Comparison of ENCODE assay signal across 8 cellular contexts in the genomic region with DNA sequence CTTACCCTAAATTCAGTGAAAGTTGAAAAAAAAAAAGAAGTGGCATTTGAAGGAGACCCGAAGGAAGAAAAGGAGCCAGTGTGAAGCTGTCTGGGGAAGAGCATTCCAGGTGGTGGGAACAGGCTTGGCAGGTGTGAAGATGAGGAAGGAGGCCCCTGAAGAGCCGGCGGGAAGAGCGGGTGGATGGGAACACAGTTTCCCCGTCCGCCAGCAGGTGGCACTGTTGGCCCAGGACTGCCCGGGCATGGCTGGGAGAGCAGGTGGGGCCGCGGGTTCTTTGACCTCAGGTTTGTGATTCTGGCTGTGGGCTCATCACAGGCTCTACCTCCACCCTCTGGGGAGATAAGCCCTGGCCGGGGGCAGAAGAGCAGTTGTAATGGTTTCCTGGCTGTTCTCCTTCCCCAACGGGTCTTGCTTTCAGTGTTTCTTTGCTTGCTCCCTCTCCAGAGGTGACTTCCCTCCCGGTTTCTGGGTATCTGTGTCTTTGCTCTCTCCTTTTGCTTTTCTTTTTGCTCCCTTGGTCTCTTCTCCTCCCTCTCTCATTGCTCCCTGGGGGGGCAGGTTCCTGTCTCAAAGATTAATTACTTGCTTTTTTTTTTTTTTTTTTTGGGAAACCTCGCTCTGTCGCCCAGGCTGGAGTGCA. TPM values are rescaled to one million over a fixed set of nuclear protein-coding genes. Genes with fewer than 3 reads are reported as not detected.
DNase-seq lines count a peak whose midpoint lies in the region; ATAC-seq and TF ChIP-seq lines count a peak whose summit lies in the region.

No MANE protein-coding gene starts in this region.

- intact Hi-C loops in PC-9 (cut with micrococcal nuclease; ENCODE audit: unreplicated experiment), result loop anchor here (1.0 to 5.0 kb wide), 4 partner anchors 41 to 818 kb away; no protein-coding TSS in a partner anchor

- H3K4me1 Mint-ChIP-seq in activated T-cell treated with anti-CD3 and anti-CD28 coated beads, Interleukin-2, amount 50 U/mL, for 72 hours (ENCODE audit: low read depth), result peaks cover 31% of the 10 kb centered on the region
- no peaks in the 10 kb centered on the region for H3K4me1 Mint-ChIP-seq in nephron

- H4K20me1 ChIP-seq in PC-9 (ENCODE audit: insufficient read depth), result no peaks in the 10 kb centered on the region

- peak; percentile 93 for TF ChIP-seq CTCF in PC-9 (conservative IDR thresholded peaks at IDR 0.05)
- TF ChIP-seq CTCF in nephron (IDR thresholded peaks at IDR 0.05; ENCODE audit: unreplicated experiment in 3 of 3), result peak; percentile 86 to 90 (median 86)

- no TSS peak for BruUV-seq in PC-9 (replicated peaks; lab: Mats Ljungman, UMichigan)

- H3K27me3 ChIP-seq in PC-9 (ENCODE audit: insufficient read depth, low read depth), result 0 out of 2 replicates have a peak, but pooled peaks cover 3% of the 10 kb centered on the region

- no peaks in the 10 kb centered on the region for H3K4me1 ChIP-seq in PC-9 (replicated peaks; ENCODE audit: insufficient read depth)

- H3K4me3 ChIP-seq in PC-9, result no peak overlapping the region

- H3K27ac ChIP-seq in PC-9, result no peak overlapping the region

- POLR2A ChIA-PET in PC-9 (lab: Charles Lee; ENCODE audit: unreplicated experiment), result no interaction called here

- H3K9me3 ChIP-seq in PC-9 (ENCODE audit: insufficient read depth, low read depth), result no peaks in the 10 kb centered on the region

- H3K27ac Mint-ChIP-seq in activated T-cell treated with anti-CD3 and anti-CD28 coated beads, Interleukin-2, amount 50 U/mL, for 72 hours, result no peak overlapping the region
- H3K27ac Mint-ChIP-seq in nephron, result no peak overlapping the region

- peak overlapping the region; percentile 35 for H3K4me3 Mint-ChIP-seq in activated T-cell treated with anti-CD3 and anti-CD28 coated beads, Interleukin-2, amount 50 U/mL, for 72 hours
- no peak overlapping the region for H3K4me3 Mint-ChIP-seq in nephron

- H3K4me2 ChIP-seq in PC-9, result no peak overlapping the region

- 0 out of 2 replicates have a peak, but pooled peaks cover 8% of the 10 kb centered on the region for H3F3A ChIP-seq in PC-9 (ENCODE audit: insufficient read depth, low read depth)

- no peaks in the 10 kb centered on the region for H3K36me3 ChIP-seq in PC-9 (ENCODE audit: low read depth)

- H3K79me2 ChIP-seq in PC-9 (ENCODE audit: low read depth), result no peaks in the 10 kb centered on the region

- CTCF ChIA-PET in PC-9 (lab: Charles Lee), result interaction anchor here (0.6 kb wide), 3 partner anchors 220 to 978 kb away, joined by 3 to 6 read pairs (median 4); no protein-coding TSS in a partner anchor

- no peak overlapping the region for H2AFZ ChIP-seq in PC-9

- H3K36me3 Mint-ChIP-seq in activated T-cell treated with anti-CD3 and anti-CD28 coated beads, Interleukin-2, amount 50 U/mL, for 72 hours (ENCODE audit: insufficient read depth in 2 of 2), result peaks cover 0 to 1% of the 10 kb centered on the region in 2 donors
- H3K36me3 Mint-ChIP-seq in nephron (ENCODE audit: low read depth), result no peaks in the 10 kb centered on the region

- no peaks in the 10 kb centered on the region for H3K9me3 Mint-ChIP-seq in activated T-cell treated with anti-CD3 and anti-CD28 coated beads, Interleukin-2, amount 50 U/mL, for 72 hours
- no peaks in the 10 kb centered on the region for H3K9me3 Mint-ChIP-seq in nephron

- no peaks in the 10 kb centered on the region for H3K9me2 ChIP-seq in PC-9 (ENCODE audit: insufficient read depth)

- ATAC-seq in HG03354 (IDR thresholded peaks at IDR 0.05; ENCODE audit: poor library complexity, severe bottlenecking, unreplicated experiment), result peak; percentile 59
- peak; percentile 91 to 93 for ATAC-seq in activated T-cell treated with anti-CD3 and anti-CD28 coated beads, Interleukin-2, amount 50 U/mL, for 72 hours (replicated peaks in 1 of 2)
- no peak for ATAC-seq in HG03565 (IDR thresholded peaks at IDR 0.05; ENCODE audit: unreplicated experiment)

- peak; percentile 7 for DNase-seq in DMS153 (lab: John Stamatoyannopoulos, UW)
- peak in 1 of 2 experiments; percentile 85 for DNase-seq in PC-9
- peak; percentile 82 to 87 for DNase-seq in activated T-cell treated with anti-CD3 and anti-CD28 coated beads, Interleukin-2, amount 50 U/mL, for 72 hours
- DNase-seq in fibroblast of peridontal ligament (ENCODE audit: extremely low read depth), result peak; percentile 9
- peak; percentile 56 for DNase-seq in stimulated activated naive CD4-positive, alpha-beta T cell treated with Interleukin-2 at 50 U/mL for 16 hours (lab: John Stamatoyannopoulos, UW)

- H3K27me3 Mint-ChIP-seq in activated T-cell treated with anti-CD3 and anti-CD28 coated beads, Interleukin-2, amount 50 U/mL, for 72 hours (ENCODE audit: low read depth), result peaks cover 23% of the 10 kb centered on the region
- H3K27me3 Mint-ChIP-seq in nephron (ENCODE audit: low read depth), result peaks cover 20% of the 10 kb centered on the region

RNA-seq across cellular contexts. Expression of a gene that starts 32.3 kb away (rescaled TPM):
- 10.1 and 13.0 TPM in 2 replicates for total RNA-seq in PC-9 (2021)
- total RNA-seq in activated T-cell treated with anti-CD3 and anti-CD28 coated beads, Interleukin-2, amount 50 U/mL, for 72 hours, result 1 to 10 TPM in 1 of 2 donors, under 1 TPM in 1; 0.50 to 3.1 TPM

Comparison
In these comparisons a context has a peak if more than half of its experiments do, and no peak if none do; other contexts are left out.
1. H3K4me3 Mint-ChIP-seq: peak in activated T-cell treated with anti-CD3 and anti-CD28 coated beads, Interleukin-2, amount 50 U/mL, for 72 hours (2 of 2); none in nephron (0 of 3).